Comparison of ENCODE assay signal across 12 cellular contexts in genomic region chr3:157064402-157064801, GRCh38.
DNase-seq lines count a peak whose midpoint lies in the region; ATAC-seq and TF ChIP-seq lines count a peak whose summit lies in the region.
"Had no signal": no experiment of that assay in that cellular context is flagged by ENCODE, and none has a peak within 500 bp of the region (broad histone marks: within the 10 kb centered on the region; RNA-seq: fewer than 3 reads in every experiment).

No MANE protein-coding gene starts in this region.

- no peak overlapping the region for H3K9ac ChIP-seq in H9 (ENCODE audit: extremely low read depth, insufficient read length, low read length)

- H3K4me3 Mint-ChIP-seq in H9 = no peak overlapping the region

- H3K79me2 ChIP-seq in H9 (ENCODE audit: insufficient read depth, low read length) = no peaks in the 10 kb centered on the region

- H3K36me3 Mint-ChIP-seq in H9 (ENCODE audit: insufficient read depth in 1 of 3, low read depth in 3 of 3) = peaks cover 0 to 10% (median 2%) of the 10 kb centered on the region in 3 experiments; a peak in 3 of 7 replicates
- H3K36me3 Mint-ChIP-seq: activated naive CD4-positive, alpha-beta T cell treated with anti-CD3 and anti-CD28 coated beads, Interleukin-2, amount 50 U/mL, for 72 hours had no signal

- no CpG with 5 or more reads among the region's 7 CpGs for WGBS in H9 (ENCODE audit: extremely low coverage, insufficient read length, low lambda C conversion rate)

- no peak overlapping the region for H4K5ac ChIP-seq in H9 (ENCODE audit: insufficient read length, low read depth, low read length)

- H3K9me3 ChIP-seq in H9 (ENCODE audit: control insufficient read depth, low read depth, low read length) = no peaks in the 10 kb centered on the region

- no peak overlapping the region for H2AK5ac ChIP-seq in H9 (ENCODE audit: insufficient read length, low read length)

- H3K14ac ChIP-seq in H9 (ENCODE audit: insufficient read depth, low read length) = no peak overlapping the region

- H2BK15ac ChIP-seq in H9 (ENCODE audit: low read depth, low read length) = no peak overlapping the region

- no peak overlapping the region for H2BK20ac ChIP-seq in H9 (ENCODE audit: low read depth, low read length, poor library complexity, severe bottlenecking)

- no peaks in the 10 kb centered on the region for H3K79me1 ChIP-seq in H9 (ENCODE audit: insufficient read depth, low read depth, low read length, poor library complexity, severe bottlenecking)

- no peak overlapping the region for H3K27ac ChIP-seq in H9 (ENCODE audit: insufficient read length, low read depth, low read length)

- no peak overlapping the region for H2BK120ac ChIP-seq in H9 (ENCODE audit: low read depth, low read length, poor library complexity, severe bottlenecking)

- H3K27ac Mint-ChIP-seq in H9 = no peak overlapping the region
- H3K27ac Mint-ChIP-seq: activated naive CD4-positive, alpha-beta T cell treated with anti-CD3 and anti-CD28 coated beads, Interleukin-2, amount 50 U/mL, for 72 hours had no signal

- TF ChIP-seq CTCF in H9 (conservative IDR thresholded peaks at IDR 0.05) = no peak

- no peak overlapping the region for H3K4me2 ChIP-seq in H9 (ENCODE audit: insufficient read depth, insufficient read length, low read length)

- no peak overlapping the region for H3K56ac ChIP-seq in H9 (ENCODE audit: insufficient read length, low read depth, low read length)

- H4K8ac ChIP-seq in H9 (replicated peaks; ENCODE audit: insufficient read length, low read depth, low read length) = no peak overlapping the region

- H3K4me1 ChIP-seq in H9 (ENCODE audit: insufficient read depth, low read length) = peaks cover 9% of the 10 kb centered on the region; the same call in 1 of the 2 replicates

- peaks cover 50 to 51% of the 10 kb centered on the region in 2 experiments for H3K4me1 Mint-ChIP-seq in H9

- no peaks in the 10 kb centered on the region for H3K27me3 ChIP-seq in H9 (ENCODE audit: insufficient read depth, low read length)

- H2AFZ ChIP-seq in H9 (ENCODE audit: low read length) = no peak overlapping the region

- no peak overlapping the region for H3T11ph ChIP-seq in H9 (ENCODE audit: low read length)

- H3K4ac ChIP-seq in H9 (ENCODE audit: low read depth, low read length) = no peak overlapping the region

- peaks cover 71% of the 10 kb centered on the region for H3K27me3 Mint-ChIP-seq in H9 (ENCODE audit: low read depth)

- H4K20me1 ChIP-seq in H9 (ENCODE audit: control insufficient read depth, insufficient read depth, insufficient read length) = no peaks in the 10 kb centered on the region

- DNase-seq in germinal center (ENCODE audit: low spot score) (peak; percentile 21), inferior parietal cortex (ENCODE audit: extremely low spot score) (no peak), H9 (no peak), SW 1271 (lab: John Stamatoyannopoulos, UW) (no peak), glomerular visceral epithelial cell (ENCODE audit: extremely low spot score) (no peak)
- DNase-seq: SHP77 treated with DMSO at 0.1 percent for 48 hours; stimulated activated CD4-positive, alpha-beta T cell treated with anti-CD3 and anti-CD28 coated beads, Interleukin-4, amount 100 ng/mL, for 1 hour had no signal

- no peak overlapping the region for H4K91ac ChIP-seq in H9 (ENCODE audit: insufficient read length, low read depth, low read length)

- H3K18ac ChIP-seq in H9 (ENCODE audit: insufficient read length, low read depth, low read length) = no peak overlapping the region

- ATAC-seq in GM18517 (IDR thresholded peaks at IDR 0.05; ENCODE audit: unreplicated experiment) (peak; percentile 74), GM21619 (IDR thresholded peaks at IDR 0.05; ENCODE audit: unreplicated experiment) (peak; percentile 59), HG03457 (IDR thresholded peaks at IDR 0.05; ENCODE audit: unreplicated experiment) (peak; percentile 65)
- ATAC-seq: activated naive CD4-positive, alpha-beta T cell treated with anti-CD3 and anti-CD28 coated beads, Interleukin-2, amount 50 U/mL, for 72 hours; esophagus mucosa had no signal

- no peaks in the 10 kb centered on the region for H3K23me2 ChIP-seq in H9 (ENCODE audit: insufficient read length, low read depth, low read length, poor library complexity, severe bottlenecking)

- no peak overlapping the region for H2BK12ac ChIP-seq in H9 (ENCODE audit: insufficient read length, low read depth, low read length)

- no peak overlapping the region for H3K23ac ChIP-seq in H9 (ENCODE audit: insufficient read length, low read depth, low read length)

- H2BK5ac ChIP-seq in H9 (ENCODE audit: insufficient read length, low read length) = no peak overlapping the region

- H3K9me3 Mint-ChIP-seq in H9 = peaks cover 0 to 3% of the 10 kb centered on the region in 2 experiments; a peak in 2 of 5 replicates
- H3K9me3 Mint-ChIP-seq: activated naive CD4-positive, alpha-beta T cell treated with anti-CD3 and anti-CD28 coated beads, Interleukin-2, amount 50 U/mL, for 72 hours had no signal
